In the genomic region with DNA sequence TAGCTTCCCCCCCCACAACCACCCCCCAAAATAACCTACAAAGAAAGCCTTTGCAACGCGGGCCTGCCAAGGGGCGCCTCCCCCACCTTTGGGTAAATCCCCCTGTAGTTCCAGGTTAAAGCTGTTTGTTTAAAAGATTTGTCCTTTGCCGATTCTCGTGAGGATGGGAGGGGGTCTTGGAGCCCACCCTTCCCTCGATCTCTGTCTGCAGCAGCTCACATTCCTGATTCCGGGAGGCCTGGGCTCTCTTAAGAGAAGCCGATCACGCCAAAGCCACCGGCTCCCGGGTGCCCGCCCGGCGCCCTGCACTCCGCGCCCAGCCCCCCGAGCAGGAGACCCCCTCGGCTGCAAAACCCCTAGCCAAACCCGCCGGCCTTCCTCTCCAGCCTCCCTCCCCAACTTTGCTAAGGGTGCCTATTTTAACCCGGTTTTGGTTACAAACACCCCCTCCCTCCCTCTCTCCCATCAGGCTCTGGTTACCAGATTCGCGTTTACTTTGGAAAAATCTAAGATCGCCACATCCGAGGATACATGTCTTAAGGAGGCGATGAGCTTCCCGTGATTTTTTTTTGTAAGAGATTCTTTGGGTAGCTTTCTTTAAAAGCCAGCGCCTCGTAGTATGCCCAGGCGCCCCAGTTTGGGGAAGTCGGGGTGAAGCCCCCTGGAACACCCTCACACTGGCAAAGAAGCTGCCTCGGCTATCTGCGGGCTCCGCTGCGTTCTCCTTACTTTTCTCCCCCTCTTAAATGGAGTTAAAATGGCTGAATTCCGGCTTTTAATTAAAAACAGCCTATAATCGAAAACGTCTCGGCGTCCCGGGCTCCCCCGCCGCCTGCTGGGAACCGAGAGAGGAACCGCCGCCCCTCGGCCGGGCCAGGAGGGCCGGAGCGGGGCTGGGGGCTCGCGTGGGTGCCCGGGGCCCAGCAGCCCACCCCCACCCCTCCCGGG, we compare ENCODE assay signal across 8 cellular contexts. TPM values are rescaled to one million over a fixed set of nuclear protein-coding genes. Genes with fewer than 3 reads are reported as not detected.
A peak's percentile ranks its signal among the peaks of the same experiment; 100 is the strongest.
DNase-seq lines count a peak whose midpoint lies in the region; TF ChIP-seq lines count a peak whose summit lies in the region.

No MANE protein-coding gene starts in this region.

- H2AFZ ChIP-seq in OCI-LY3 (ENCODE audit: low read depth, low read length): peak overlapping the region; percentile 73

- peaks cover 6% of the 10 kb centered on the region for H3K27me3 ChIP-seq in OCI-LY3 (ENCODE audit: low read depth, low read length)
- no peaks in the 10 kb centered on the region for H3K27me3 ChIP-seq in tibial artery

- H3K36me3 Mint-ChIP-seq in chondrocyte (ENCODE audit: low read depth): peaks cover 4% of the 10 kb centered on the region

- DNase-seq in NCI-H2227 (lab: John Stamatoyannopoulos, UW; ENCODE audit: unreplicated experiment) (peak; percentile 52), NCI-H2227 treated with DMSO at 0.1 percent for 48 hours (lab: John Stamatoyannopoulos, UW) (no peak), chondrocyte (ENCODE audit: low spot score) (no peak), lower leg skin (ENCODE audit: low spot score in 2 of 2) (no peak), tibial artery (no peak), KBM-7 (no peak), middle frontal gyrus (ENCODE audit: extremely low spot score, low spot score) (no peak)

- H3K27ac ChIP-seq in OCI-LY3 (ENCODE audit: low read length) (peak overlapping the region; percentile 57), tibial artery (peak overlapping the region; percentile 99)

- no peaks in the 10 kb centered on the region for H3K4me1 ChIP-seq in OCI-LY3 (ENCODE audit: low read length)
- H3K4me1 ChIP-seq in tibial artery: peaks cover 0 to 14% (median 13%) of the 10 kb centered on the region in 4 donors

- H3K4me2 ChIP-seq in OCI-LY3 (ENCODE audit: low read length): peak overlapping the region; percentile 96

- peak overlapping the region; percentile 95 for H3K9ac ChIP-seq in OCI-LY3 (ENCODE audit: low read length)

- intact Hi-C loops in lower leg skin (cut with DNase I; ENCODE audit: low total_unique reads) (no loop called here), tibial artery (cut with DNase I; ENCODE audit: low total_unique reads) (no loop called here)

- no peak for TF ChIP-seq POLR2A in lower leg skin (IDR thresholded peaks at IDR 0.05)

- H3K9me3 Mint-ChIP-seq in chondrocyte (ENCODE audit: low read depth): no peaks in the 10 kb centered on the region

- H3K9me3 ChIP-seq in OCI-LY3 (ENCODE audit: insufficient read depth, low read length): no peaks in the 10 kb centered on the region
- no peaks in the 10 kb centered on the region for H3K9me3 ChIP-seq in tibial artery

- H3K4me3 ChIP-seq in OCI-LY3 (ENCODE audit: low read length) (peak overlapping the region; percentile 95), lower leg skin (ENCODE audit: low read depth, poor library complexity, severe bottlenecking) (peak overlapping the region; percentile 76), tibial artery (peak overlapping the region; percentile 90 to 98)

- in situ Hi-C loops in KBM-7 (cut with MboI; ENCODE audit: low pct_unique_long_range_greater_than_20kb, low sequenced_read_pairs): no loop called here

- H3K4me3 Mint-ChIP-seq in chondrocyte (ENCODE audit: unreplicated experiment): peak overlapping the region; percentile 86

- H3K36me3 ChIP-seq in OCI-LY3 (replicated peaks; ENCODE audit: low read depth, low read length) (no peaks in the 10 kb centered on the region), tibial artery (peaks cover 0 to 4% (median 4%) of the 10 kb centered on the region in 3 donors)

- WGBS in lower leg skin, 2 donors: 0 to 1% methylated on average over 45 to 54 of the region's 54 CpGs

- H3K79me2 ChIP-seq in OCI-LY3 (ENCODE audit: low read length): peaks cover 13% of the 10 kb centered on the region; the same call in 1 of the 2 replicates

- peak overlapping the region; percentile 98 for H3K27ac Mint-ChIP-seq in chondrocyte (ENCODE audit: unreplicated experiment)

- H4K20me1 ChIP-seq in OCI-LY3 (ENCODE audit: insufficient read depth, low read length): no peaks in the 10 kb centered on the region

- H3K4me1 Mint-ChIP-seq in chondrocyte (ENCODE audit: low read depth): peaks cover 18% of the 10 kb centered on the region

- H3K27me3 Mint-ChIP-seq in chondrocyte (ENCODE audit: low read depth): no peaks in the 10 kb centered on the region

- no peak for TF ChIP-seq CTCF in OCI-LY3 (IDR thresholded peaks at IDR 0.05; ENCODE audit: low read depth, low read length)
- TF ChIP-seq CTCF in chondrocyte (IDR thresholded peaks at IDR 0.05): peak; percentile 55
- TF ChIP-seq CTCF in lower leg skin (IDR thresholded peaks at IDR 0.05): no peak
- peak in 1 of 2 experiments; percentile 7 for TF ChIP-seq CTCF in tibial artery (IDR thresholded peaks at IDR 0.05)

RNA-seq across cellular contexts. Expression of a gene that starts 1.0 kb away (rescaled TPM):
- total RNA-seq in chondrocyte (95.4 to 137 TPM (median 101 TPM) in 3 replicates), lower leg skin (100 to 1,000 TPM in 1 of 4 donors, 10 to 100 TPM in 3; 79.9 to 160 (median 91.3) TPM)
